In the genomic region with DNA sequence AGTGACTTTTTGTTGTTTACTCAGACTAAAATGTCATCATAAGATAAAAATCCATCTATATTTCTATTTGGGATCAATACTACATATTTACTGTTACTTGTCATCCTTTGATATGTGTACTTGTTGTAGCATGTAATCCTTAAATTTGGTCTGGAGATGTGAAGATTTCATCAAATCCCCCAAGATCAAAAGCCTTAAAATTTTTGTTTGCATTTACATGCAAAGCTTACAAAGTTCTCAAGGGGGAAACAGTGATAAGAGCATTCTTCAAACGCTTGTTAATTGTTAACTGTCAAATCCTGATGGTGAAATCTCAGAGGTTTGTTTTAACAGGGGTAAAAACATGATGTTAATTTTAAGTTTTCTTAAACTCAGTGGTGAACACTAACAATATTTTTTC, we compare ENCODE assay signal across 17 cellular contexts.
"Had no signal": no experiment of that assay in that cellular context is flagged by ENCODE, and none has a peak within 500 bp of the region (broad histone marks: within the 10 kb centered on the region; RNA-seq: fewer than 3 reads in every experiment).

No MANE protein-coding gene starts in this region.

- H3K9me3 ChIP-seq: esophagus squamous epithelium, tibial artery had no signal

- FAIRE-seq: urothelium cell line had no signal

- H3K36me3 ChIP-seq: esophagus squamous epithelium, tibial artery had no signal

- H3K4me3 ChIP-seq: dorsolateral prefrontal cortex, esophagus squamous epithelium, tibial artery had no signal

- H3K79me2 ChIP-seq: parathyroid adenoma had no signal

- H3K4me3 Mint-ChIP-seq: activated CD4-positive, alpha-beta memory T cell treated with anti-CD3 and anti-CD28 coated beads for 36 hours; activated CD8-positive, alpha-beta memory T cell treated with anti-CD3 and anti-CD28 coated beads, Interleukin-2, amount 10 ng/mL, durations not matched to agents 7 days and 5 days; neural crest cell; stimulated activated memory B cell treated with anti-CD40 and anti-IgM and Interleukin-4, amounts not matched to agents 10 μg/mL and 1 μg/mL and 100 μg/mL, for 72 hours had no signal

- H3K4me1 ChIP-seq: parathyroid adenoma, tibial artery had no signal

- DNase-seq: activated CD4-positive, alpha-beta memory T cell treated with anti-CD3 and anti-CD28 coated beads for 36 hours; activated CD8-positive, alpha-beta memory T cell treated with anti-CD3 and anti-CD28 coated beads, Interleukin-2, amount 10 ng/mL, durations not matched to agents 7 days and 5 days; activated naive CD4-positive, alpha-beta T cell treated with anti-CD3 and anti-CD28 coated beads, Interleukin-2, amount 50 U/mL, for 16 hours; activated T-cell treated with anti-CD3 and anti-CD28 coated beads, Interleukin-2, amount 50 U/mL, for 1 hour; dorsolateral prefrontal cortex; esophagus squamous epithelium; hippocampal formation; midbrain; stimulated activated CD4-positive, alpha-beta T cell treated with anti-CD3 and anti-CD28 coated beads, Interleukin-2, amount 100 ng/mL, for 48 hours; T-helper 1 cell; T1000; tibial artery had no signal

- H3K4me1 Mint-ChIP-seq: activated CD8-positive, alpha-beta memory T cell treated with anti-CD3 and anti-CD28 coated beads, Interleukin-2, amount 10 ng/mL, durations not matched to agents 7 days and 5 days; stimulated activated memory B cell treated with anti-CD40 and anti-IgM and Interleukin-4, amounts not matched to agents 10 μg/mL and 1 μg/mL and 100 μg/mL, for 72 hours had no signal

- H3K27ac Mint-ChIP-seq: activated CD4-positive, alpha-beta memory T cell treated with anti-CD3 and anti-CD28 coated beads for 36 hours; activated CD8-positive, alpha-beta memory T cell treated with anti-CD3 and anti-CD28 coated beads, Interleukin-2, amount 10 ng/mL, durations not matched to agents 7 days and 5 days; stimulated activated memory B cell treated with anti-CD40 and anti-IgM and Interleukin-4, amounts not matched to agents 10 μg/mL and 1 μg/mL and 100 μg/mL, for 72 hours had no signal

- H2AFZ ChIP-seq: parathyroid adenoma had no signal

- H3K36me3 Mint-ChIP-seq: activated CD4-positive, alpha-beta memory T cell treated with anti-CD3 and anti-CD28 coated beads for 36 hours; activated CD8-positive, alpha-beta memory T cell treated with anti-CD3 and anti-CD28 coated beads, Interleukin-2, amount 10 ng/mL, durations not matched to agents 7 days and 5 days; stimulated activated memory B cell treated with anti-CD40 and anti-IgM and Interleukin-4, amounts not matched to agents 10 μg/mL and 1 μg/mL and 100 μg/mL, for 72 hours had no signal

- H3K9ac ChIP-seq: parathyroid adenoma had no signal

- H3K27ac ChIP-seq: dorsolateral prefrontal cortex, esophagus squamous epithelium, parathyroid adenoma, tibial artery, VCaP had no signal

- H3K27me3 ChIP-seq: tibial artery had no signal

- ATAC-seq: activated CD8-positive, alpha-beta memory T cell treated with anti-CD3 and anti-CD28 coated beads, Interleukin-2, amount 10 ng/mL, durations not matched to agents 7 days and 5 days; stimulated activated memory B cell treated with anti-CD40 and anti-IgM and Interleukin-4, amounts not matched to agents 10 μg/mL and 1 μg/mL and 100 μg/mL, for 72 hours had no signal

- H3K9me3 Mint-ChIP-seq: activated CD4-positive, alpha-beta memory T cell treated with anti-CD3 and anti-CD28 coated beads for 36 hours; neural crest cell; stimulated activated memory B cell treated with anti-CD40 and anti-IgM and Interleukin-4, amounts not matched to agents 10 μg/mL and 1 μg/mL and 100 μg/mL, for 72 hours had no signal
